In the genomic region with DNA sequence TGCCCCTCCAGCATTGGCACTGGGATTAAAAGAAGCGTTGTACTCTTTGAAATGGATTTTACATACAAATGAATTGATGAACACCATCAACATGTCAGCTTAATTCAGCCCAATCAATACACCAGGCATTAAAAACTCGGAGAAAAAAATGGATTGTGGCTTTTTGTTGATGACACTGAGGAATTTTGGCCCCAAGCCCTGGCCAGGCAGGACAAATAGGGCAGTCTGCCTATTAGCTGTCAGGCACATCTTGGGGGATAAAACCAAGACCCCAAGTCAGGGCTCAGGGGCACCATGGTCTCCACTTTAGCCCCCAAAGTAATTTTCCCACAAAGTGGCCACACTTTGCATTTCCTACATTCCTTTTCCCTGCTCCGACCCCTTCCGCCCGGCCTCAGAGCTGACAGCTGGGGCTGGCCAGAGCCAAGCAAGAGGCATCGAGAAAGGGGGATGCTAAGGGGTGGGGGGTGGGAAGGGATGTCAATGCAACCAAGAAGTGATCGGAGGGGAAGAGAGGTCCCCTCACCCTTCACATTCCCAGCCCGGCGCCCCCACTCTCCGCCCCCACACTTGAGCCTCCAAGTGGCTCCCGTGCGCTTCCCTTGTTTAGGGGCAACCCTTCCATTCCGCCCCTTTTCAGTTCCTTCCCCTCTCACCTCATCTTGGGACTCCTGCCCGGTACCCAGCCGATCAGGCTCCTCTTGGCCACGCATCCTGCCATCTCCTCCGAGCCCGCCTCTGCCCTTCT, we compare ENCODE assay signal across 8 cellular contexts. TPM values are rescaled to one million over a fixed set of nuclear protein-coding genes. Genes with fewer than 3 reads are reported as not detected.
DNase-seq lines count a peak whose midpoint lies in the region; ATAC-seq and TF ChIP-seq lines count a peak whose summit lies in the region.

No MANE protein-coding gene starts in this region.

- H3K27me3 ChIP-seq in RWPE2 (ENCODE audit: insufficient read depth, poor library complexity, severe bottlenecking) (no peaks in the 10 kb centered on the region), ovary (no peaks in the 10 kb centered on the region)

- peak overlapping the region; percentile 93 for H3K4me3 ChIP-seq in RWPE2 (ENCODE audit: severe bottlenecking)
- H3K4me3 ChIP-seq in ovary, result peak overlapping the region; percentile 87

- no peak overlapping the region for H3K27ac ChIP-seq in RWPE2 (ENCODE audit: poor library complexity, severe bottlenecking)
- peak overlapping the region; percentile 14 to 66 for H3K27ac ChIP-seq in ovary

- no peaks in the 10 kb centered on the region for H3K36me3 ChIP-seq in RWPE2 (ENCODE audit: low read depth)
- no peaks in the 10 kb centered on the region for H3K36me3 ChIP-seq in ovary

- TF ChIP-seq CTCF in RWPE2 (IDR thresholded peaks at IDR 0.05; ENCODE audit: poor library complexity, severe bottlenecking) (no peak), ovary (IDR thresholded peaks at IDR 0.05) (no peak)

- ATAC-seq in RWPE2 (ENCODE audit: low read depth), result no peak

- intact Hi-C loops in ovary (cut with DNase I), result no loop called here

- H3K9me3 ChIP-seq in RWPE2 (ENCODE audit: severe bottlenecking) (no peaks in the 10 kb centered on the region), ovary (no peaks in the 10 kb centered on the region)

- TF ChIP-seq POLR2A in erythroblast (IDR thresholded peaks at IDR 0.05; ENCODE audit: low read length), result no peak
- TF ChIP-seq POLR2A in ovary (IDR thresholded peaks at IDR 0.05), result no peak

- no peak for TF ChIP-seq EP300 in ovary (IDR thresholded peaks at IDR 0.05)

- peak; percentile 33 for DNase-seq in NCI-H82 (lab: John Stamatoyannopoulos, UW)
- DNase-seq in NCI-H82 treated with DMSO at 0.1 percent for 48 hours (lab: John Stamatoyannopoulos, UW; ENCODE audit: unreplicated experiment), result no peak
- no peak for DNase-seq in RWPE2 (ENCODE audit: low spot score)
- peak; percentile 37 to 51 for DNase-seq in erythroblast (lab: John Stamatoyannopoulos, UW)
- DNase-seq in ovary, result peak in 3 of 5 donors; percentile 24 to 38 (median 29)
- no peak for DNase-seq in D341Med (ENCODE audit: low spot score)
- DNase-seq in NCI-H1436 treated with DMSO at 0.1 percent for 48 hours (lab: John Stamatoyannopoulos, UW), result no peak
- no peak for DNase-seq in kidney tubule cell (ENCODE audit: low spot score)

- H3K4me1 ChIP-seq in RWPE2 (ENCODE audit: insufficient read depth, poor library complexity, severe bottlenecking) (peaks cover 5% of the 10 kb centered on the region), ovary (ENCODE audit: insufficient read depth) (peaks cover 5% of the 10 kb centered on the region)

- WGBS in ovary, 3 donors, result 3 to 4% (median 3%) methylated on average over 18 of the region's 18 CpGs

RNA-seq across cellular contexts. Expression of gene HIP1, which starts 0.7 kb away (rescaled TPM):
- total RNA-seq in ovary, result 10 to 100 TPM in 6 of 7 donors, 1 to 10 TPM in 1; 9.4 to 27.0 (median 16.8) TPM
- polyA plus RNA-seq in ovary, result 10 to 100 TPM; 11.3 to 31.4 TPM

RNA-seq across cellular contexts. Expression of gene CCL26, which starts 34.0 kb away (rescaled TPM):
- total RNA-seq in ovary, result 10 to 100 TPM in 1 of 7 donors, 1 to 10 TPM in 6; 2.6 to 13.0 (median 7.6) TPM
- polyA plus RNA-seq in ovary, result 10 to 100 TPM in 1 of 2 donors, 1 to 10 TPM in 1; 9.8 to 43.0 TPM

Comparison
In these comparisons a context has a peak if more than half of its experiments do, and no peak if none do; other contexts are left out.
1. DNase-seq: peak in NCI-H82 (single experiment), erythroblast (2 of 2) and ovary (3 of 5); none in NCI-H82 treated with DMSO at 0.1 percent for 48 hours (single experiment), RWPE2 (single experiment), D341Med (single experiment), NCI-H1436 treated with DMSO at 0.1 percent for 48 hours (single experiment) and kidney tubule cell (single experiment).